In the genomic region with DNA sequence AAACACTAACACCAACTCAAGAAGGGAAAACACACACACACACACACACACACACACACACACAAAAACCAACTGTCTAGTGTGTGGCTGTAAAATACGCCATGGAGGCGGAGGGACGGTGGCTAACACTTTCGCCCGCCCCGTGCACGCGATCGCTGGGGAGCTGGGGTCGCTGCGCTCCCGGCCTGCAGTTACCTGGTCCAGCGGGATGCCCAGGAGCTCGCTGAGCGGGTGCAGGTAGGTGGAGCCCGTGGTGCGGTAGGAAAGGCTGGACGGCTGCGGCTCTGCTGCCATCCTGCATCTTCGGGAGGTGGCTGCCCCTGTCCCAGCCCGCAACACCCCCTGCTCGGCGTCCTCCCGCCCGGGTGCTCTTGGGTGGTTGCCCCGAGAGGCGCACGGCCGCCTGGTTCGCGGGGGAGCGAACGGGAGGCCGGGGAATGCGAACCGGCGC, we compare ENCODE assay signal across 8 cellular contexts. TPM values are rescaled to one million over a fixed set of nuclear protein-coding genes. Genes with fewer than 3 reads are reported as not detected.
DNase-seq lines count a peak whose midpoint lies in the region; ATAC-seq lines count a peak whose summit lies in the region.

No MANE protein-coding gene starts in this region.

- H3K27me3 Mint-ChIP-seq in activated naive CD8-positive, alpha-beta T cell treated with anti-CD3 and anti-CD28 coated beads, Interleukin-2, amount 10 ng/mL, durations not matched to agents 7 days and 5 days = peaks cover 11% of the 10 kb centered on the region

- ATAC-seq in GM18520 (IDR thresholded peaks at IDR 0.05; ENCODE audit: unreplicated experiment) = peak; percentile 21
- ATAC-seq in HG02610 (IDR thresholded peaks at IDR 0.05; ENCODE audit: unreplicated experiment) = peak; percentile 21
- peak; percentile 16 for ATAC-seq in activated naive CD8-positive, alpha-beta T cell treated with anti-CD3 and anti-CD28 coated beads, Interleukin-2, amount 10 ng/mL, durations not matched to agents 7 days and 5 days (ENCODE audit: low read depth)

- peak; percentile 77 for DNase-seq in NCI-H2029 (lab: John Stamatoyannopoulos, UW)
- no peak for DNase-seq in activated naive CD8-positive, alpha-beta T cell treated with anti-CD3 and anti-CD28 coated beads, Interleukin-2, amount 10 ng/mL, durations not matched to agents 7 days and 5 days
- no peak for DNase-seq in NK-92 treated with Interleukin-12 subunit alpha and Interleukin-12 subunit beta, amount 100 ng/mL, for 24 hours (lab: John Stamatoyannopoulos, UW)
- DNase-seq in effector CD4-positive, alpha-beta T cell = no peak

- H3K27me3 ChIP-seq in iPS-18a (ENCODE audit: control insufficient read depth, insufficient read depth, low read length) = peaks cover 18% of the 10 kb centered on the region

- H3K4me1 Mint-ChIP-seq in activated naive CD8-positive, alpha-beta T cell treated with anti-CD3 and anti-CD28 coated beads, Interleukin-2, amount 10 ng/mL, durations not matched to agents 7 days and 5 days = peaks cover 28% of the 10 kb centered on the region

- no peaks in the 10 kb centered on the region for H3K36me3 Mint-ChIP-seq in activated naive CD8-positive, alpha-beta T cell treated with anti-CD3 and anti-CD28 coated beads, Interleukin-2, amount 10 ng/mL, durations not matched to agents 7 days and 5 days

- peak overlapping the region; percentile 62 for H3K9ac ChIP-seq in iPS-18a (ENCODE audit: low read length)

- H3K27ac Mint-ChIP-seq in activated naive CD8-positive, alpha-beta T cell treated with anti-CD3 and anti-CD28 coated beads, Interleukin-2, amount 10 ng/mL, durations not matched to agents 7 days and 5 days = peak overlapping the region; percentile 86

- H3K4me3 ChIP-seq in iPS-18a (ENCODE audit: low read length) (peak overlapping the region; percentile 64), skin epidermis (peak overlapping the region; percentile 57 to 89 (median 71))

- H3K9me3 ChIP-seq in iPS-18a (ENCODE audit: control insufficient read depth, low read depth, low read length) = no peaks in the 10 kb centered on the region

- POLR2A ChIA-PET in activated naive CD8-positive, alpha-beta T cell treated with anti-CD3 and anti-CD28 coated beads, Interleukin-2, amount 10 ng/mL, durations not matched to agents 7 days and 5 days (lab: Charles Lee) = interaction anchor here (1.1 to 2.3 kb wide), 4 partner anchors 11 to 1383 kb away, joined by 3 to 16 read pairs (median 6); no protein-coding TSS in a partner anchor

- H3K36me3 ChIP-seq in iPS-18a (ENCODE audit: control insufficient read depth, low read depth, low read length) = no peaks in the 10 kb centered on the region

- peak overlapping the region; percentile 92 for H3K4me3 Mint-ChIP-seq in activated naive CD8-positive, alpha-beta T cell treated with anti-CD3 and anti-CD28 coated beads, Interleukin-2, amount 10 ng/mL, durations not matched to agents 7 days and 5 days

- H3K27ac ChIP-seq in iPS-18a (ENCODE audit: low read length) (no peak overlapping the region), skin epidermis (peak overlapping the region in 20 of 21 experiments; percentile 73 to 95 (median 89))

- no peaks in the 10 kb centered on the region for H3K9me3 Mint-ChIP-seq in activated naive CD8-positive, alpha-beta T cell treated with anti-CD3 and anti-CD28 coated beads, Interleukin-2, amount 10 ng/mL, durations not matched to agents 7 days and 5 days

- peaks cover 18% of the 10 kb centered on the region for H3K4me1 ChIP-seq in iPS-18a (ENCODE audit: control insufficient read depth, low read depth, low read length)

RNA-seq across cellular contexts. Expression of a gene that starts 0.3 kb away (rescaled TPM):
- total RNA-seq in activated naive CD8-positive, alpha-beta T cell treated with anti-CD3 and anti-CD28 coated beads, Interleukin-2, amount 10 ng/mL, durations not matched to agents 7 days and 5 days = 10 to 100 TPM; 14.1 to 14.8 TPM
